Comparison of ENCODE assay signal across 2 cellular contexts in the genomic region with DNA sequence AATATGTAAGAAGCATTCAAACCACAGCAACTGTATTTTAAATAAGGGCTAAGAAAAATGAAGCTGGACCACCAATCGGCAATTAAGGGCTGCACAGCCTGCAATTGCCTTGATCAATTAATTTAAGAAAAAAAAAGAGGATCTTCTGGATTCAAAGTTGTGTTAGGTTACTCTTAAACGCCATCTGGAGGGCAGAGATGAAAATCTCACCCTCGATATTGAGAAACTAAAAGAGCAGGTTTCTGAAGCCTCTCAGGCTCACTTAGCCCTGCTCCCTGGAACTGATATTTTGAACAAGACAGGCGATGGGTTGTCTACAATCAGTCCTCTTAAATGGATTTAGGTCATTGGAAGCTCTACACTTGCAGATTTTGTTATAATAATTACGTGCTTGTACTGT.
TF ChIP-seq lines count a peak whose summit lies in the region.

No MANE protein-coding gene starts in this region.

TF ChIP-seq in SK-N-SH, 30 proteins besides CTCF, POLR2A, EP300 and RAD21 (continued from another document):
- TF ChIP-seq RFX5 (IDR thresholded peaks at IDR 0.05; ENCODE audit: low read length), result no peak
- TF ChIP-seq YY1 (IDR thresholded peaks at IDR 0.05; ENCODE audit: low read depth), result no peak
- TF ChIP-seq, protein P1, sequence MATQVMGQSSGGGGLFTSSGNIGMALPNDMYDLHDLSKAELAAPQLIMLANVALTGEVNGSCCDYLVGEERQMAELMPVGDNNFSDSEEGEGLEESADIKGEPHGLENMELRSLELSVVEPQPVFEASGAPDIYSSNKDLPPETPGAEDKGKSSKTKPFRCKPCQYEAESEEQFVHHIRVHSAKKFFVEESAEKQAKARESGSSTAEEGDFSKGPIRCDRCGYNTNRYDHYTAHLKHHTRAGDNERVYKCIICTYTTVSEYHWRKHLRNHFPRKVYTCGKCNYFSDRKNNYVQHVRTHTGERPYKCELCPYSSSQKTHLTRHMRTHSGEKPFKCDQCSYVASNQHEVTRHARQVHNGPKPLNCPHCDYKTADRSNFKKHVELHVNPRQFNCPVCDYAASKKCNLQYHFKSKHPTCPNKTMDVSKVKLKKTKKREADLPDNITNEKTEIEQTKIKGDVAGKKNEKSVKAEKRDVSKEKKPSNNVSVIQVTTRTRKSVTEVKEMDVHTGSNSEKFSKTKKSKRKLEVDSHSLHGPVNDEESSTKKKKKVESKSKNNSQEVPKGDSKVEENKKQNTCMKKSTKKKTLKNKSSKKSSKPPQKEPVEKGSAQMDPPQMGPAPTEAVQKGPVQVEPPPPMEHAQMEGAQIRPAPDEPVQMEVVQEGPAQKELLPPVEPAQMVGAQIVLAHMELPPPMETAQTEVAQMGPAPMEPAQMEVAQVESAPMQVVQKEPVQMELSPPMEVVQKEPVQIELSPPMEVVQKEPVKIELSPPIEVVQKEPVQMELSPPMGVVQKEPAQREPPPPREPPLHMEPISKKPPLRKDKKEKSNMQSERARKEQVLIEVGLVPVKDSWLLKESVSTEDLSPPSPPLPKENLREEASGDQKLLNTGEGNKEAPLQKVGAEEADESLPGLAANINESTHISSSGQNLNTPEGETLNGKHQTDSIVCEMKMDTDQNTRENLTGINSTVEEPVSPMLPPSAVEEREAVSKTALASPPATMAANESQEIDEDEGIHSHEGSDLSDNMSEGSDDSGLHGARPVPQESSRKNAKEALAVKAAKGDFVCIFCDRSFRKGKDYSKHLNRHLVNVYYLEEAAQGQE (IDR thresholded peaks at IDR 0.05; ENCODE audit: low read depth, low read length), result no peak
- TF ChIP-seq SIN3A (IDR thresholded peaks at IDR 0.05; ENCODE audit: borderline replicate concordance, low read depth, low read length), result no peak
- no peak for TF ChIP-seq ELF1 (IDR thresholded peaks at IDR 0.05)
- TF ChIP-seq, protein P2, sequence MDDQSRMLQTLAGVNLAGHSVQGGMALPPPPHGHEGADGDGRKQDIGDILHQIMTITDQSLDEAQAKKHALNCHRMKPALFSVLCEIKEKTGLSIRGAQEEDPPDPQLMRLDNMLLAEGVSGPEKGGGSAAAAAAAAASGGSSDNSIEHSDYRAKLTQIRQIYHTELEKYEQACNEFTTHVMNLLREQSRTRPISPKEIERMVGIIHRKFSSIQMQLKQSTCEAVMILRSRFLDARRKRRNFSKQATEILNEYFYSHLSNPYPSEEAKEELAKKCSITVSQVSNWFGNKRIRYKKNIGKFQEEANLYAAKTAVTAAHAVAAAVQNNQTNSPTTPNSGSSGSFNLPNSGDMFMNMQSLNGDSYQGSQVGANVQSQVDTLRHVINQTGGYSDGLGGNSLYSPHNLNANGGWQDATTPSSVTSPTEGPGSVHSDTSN (IDR thresholded peaks at IDR 0.05), result no peak
- TF ChIP-seq, protein P3, sequence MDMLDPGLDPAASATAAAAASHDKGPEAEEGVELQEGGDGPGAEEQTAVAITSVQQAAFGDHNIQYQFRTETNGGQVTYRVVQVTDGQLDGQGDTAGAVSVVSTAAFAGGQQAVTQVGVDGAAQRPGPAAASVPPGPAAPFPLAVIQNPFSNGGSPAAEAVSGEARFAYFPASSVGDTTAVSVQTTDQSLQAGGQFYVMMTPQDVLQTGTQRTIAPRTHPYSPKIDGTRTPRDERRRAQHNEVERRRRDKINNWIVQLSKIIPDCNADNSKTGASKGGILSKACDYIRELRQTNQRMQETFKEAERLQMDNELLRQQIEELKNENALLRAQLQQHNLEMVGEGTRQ (IDR thresholded peaks at IDR 0.05; ENCODE audit: borderline replicate concordance, low read depth, low read length), result no peak
- TF ChIP-seq RCOR1 (IDR thresholded peaks at IDR 0.05; ENCODE audit: low read length), result no peak
TF ChIP-seq in SK-N-SH: peak in this region for 0.

TF ChIP-seq in SK-N-SH treated with all-trans-retinoic acid at 6 μM for 48 hours, 23 proteins besides CTCF, POLR2A, EP300 and RAD21 (continued from another document):
- TF ChIP-seq, protein P4, sequence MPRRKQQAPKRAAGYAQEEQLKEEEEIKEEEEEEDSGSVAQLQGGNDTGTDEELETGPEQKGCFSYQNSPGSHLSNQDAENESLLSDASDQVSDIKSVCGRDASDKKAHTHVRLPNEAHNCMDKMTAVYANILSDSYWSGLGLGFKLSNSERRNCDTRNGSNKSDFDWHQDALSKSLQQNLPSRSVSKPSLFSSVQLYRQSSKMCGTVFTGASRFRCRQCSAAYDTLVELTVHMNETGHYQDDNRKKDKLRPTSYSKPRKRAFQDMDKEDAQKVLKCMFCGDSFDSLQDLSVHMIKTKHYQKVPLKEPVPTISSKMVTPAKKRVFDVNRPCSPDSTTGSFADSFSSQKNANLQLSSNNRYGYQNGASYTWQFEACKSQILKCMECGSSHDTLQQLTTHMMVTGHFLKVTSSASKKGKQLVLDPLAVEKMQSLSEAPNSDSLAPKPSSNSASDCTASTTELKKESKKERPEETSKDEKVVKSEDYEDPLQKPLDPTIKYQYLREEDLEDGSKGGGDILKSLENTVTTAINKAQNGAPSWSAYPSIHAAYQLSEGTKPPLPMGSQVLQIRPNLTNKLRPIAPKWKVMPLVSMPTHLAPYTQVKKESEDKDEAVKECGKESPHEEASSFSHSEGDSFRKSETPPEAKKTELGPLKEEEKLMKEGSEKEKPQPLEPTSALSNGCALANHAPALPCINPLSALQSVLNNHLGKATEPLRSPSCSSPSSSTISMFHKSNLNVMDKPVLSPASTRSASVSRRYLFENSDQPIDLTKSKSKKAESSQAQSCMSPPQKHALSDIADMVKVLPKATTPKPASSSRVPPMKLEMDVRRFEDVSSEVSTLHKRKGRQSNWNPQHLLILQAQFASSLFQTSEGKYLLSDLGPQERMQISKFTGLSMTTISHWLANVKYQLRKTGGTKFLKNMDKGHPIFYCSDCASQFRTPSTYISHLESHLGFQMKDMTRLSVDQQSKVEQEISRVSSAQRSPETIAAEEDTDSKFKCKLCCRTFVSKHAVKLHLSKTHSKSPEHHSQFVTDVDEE (CRISPR knock-in tag; IDR thresholded peaks at IDR 0.05), result no peak
- no peak for TF ChIP-seq SNAI2 (CRISPR knock-in tag; IDR thresholded peaks at IDR 0.05)
- TF ChIP-seq ZNF70 (CRISPR knock-in tag; IDR thresholded peaks at IDR 0.05), result no peak
- no peak for TF ChIP-seq ARNTL (CRISPR knock-in tag; IDR thresholded peaks at IDR 0.05; ENCODE audit: borderline replicate concordance, low read depth)
- no peak for TF ChIP-seq TOX (CRISPR knock-in tag; IDR thresholded peaks at IDR 0.05; ENCODE audit: borderline replicate concordance)
- no peak for TF ChIP-seq ZFP30 (CRISPR knock-in tag; IDR thresholded peaks at IDR 0.05)
- no peak for TF ChIP-seq GLIS3 (CRISPR knock-in tag; IDR thresholded peaks at IDR 0.05)
- TF ChIP-seq ZFP3 (CRISPR knock-in tag; IDR thresholded peaks at IDR 0.05), result no peak
- TF ChIP-seq, protein P5, sequence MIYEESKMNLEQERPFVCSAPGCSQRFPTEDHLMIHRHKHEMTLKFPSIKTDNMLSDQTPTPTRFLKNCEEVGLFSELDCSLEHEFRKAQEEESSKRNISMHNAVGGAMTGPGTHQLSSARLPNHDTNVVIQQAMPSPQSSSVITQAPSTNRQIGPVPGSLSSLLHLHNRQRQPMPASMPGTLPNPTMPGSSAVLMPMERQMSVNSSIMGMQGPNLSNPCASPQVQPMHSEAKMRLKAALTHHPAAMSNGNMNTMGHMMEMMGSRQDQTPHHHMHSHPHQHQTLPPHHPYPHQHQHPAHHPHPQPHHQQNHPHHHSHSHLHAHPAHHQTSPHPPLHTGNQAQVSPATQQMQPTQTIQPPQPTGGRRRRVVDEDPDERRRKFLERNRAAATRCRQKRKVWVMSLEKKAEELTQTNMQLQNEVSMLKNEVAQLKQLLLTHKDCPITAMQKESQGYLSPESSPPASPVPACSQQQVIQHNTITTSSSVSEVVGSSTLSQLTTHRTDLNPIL (CRISPR knock-in tag; IDR thresholded peaks at IDR 0.05; ENCODE audit: low read depth), result no peak
- TF ChIP-seq ISL1 (CRISPR knock-in tag; IDR thresholded peaks at IDR 0.05), result no peak
- TF ChIP-seq, protein P6, sequence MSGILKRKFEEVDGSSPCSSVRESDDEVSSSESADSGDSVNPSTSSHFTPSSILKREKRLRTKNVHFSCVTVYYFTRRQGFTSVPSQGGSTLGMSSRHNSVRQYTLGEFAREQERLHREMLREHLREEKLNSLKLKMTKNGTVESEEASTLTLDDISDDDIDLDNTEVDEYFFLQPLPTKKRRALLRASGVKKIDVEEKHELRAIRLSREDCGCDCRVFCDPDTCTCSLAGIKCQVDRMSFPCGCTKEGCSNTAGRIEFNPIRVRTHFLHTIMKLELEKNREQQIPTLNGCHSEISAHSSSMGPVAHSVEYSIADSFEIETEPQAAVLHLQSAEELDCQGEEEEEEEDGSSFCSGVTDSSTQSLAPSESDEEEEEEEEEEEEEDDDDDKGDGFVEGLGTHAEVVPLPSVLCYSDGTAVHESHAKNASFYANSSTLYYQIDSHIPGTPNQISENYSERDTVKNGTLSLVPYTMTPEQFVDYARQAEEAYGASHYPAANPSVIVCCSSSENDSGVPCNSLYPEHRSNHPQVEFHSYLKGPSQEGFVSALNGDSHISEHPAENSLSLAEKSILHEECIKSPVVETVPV (CRISPR knock-in tag; IDR thresholded peaks at IDR 0.05), result no peak
- no peak for TF ChIP-seq ZNF8 (CRISPR knock-in tag; IDR thresholded peaks at IDR 0.05)
- TF ChIP-seq TCF4 (CRISPR knock-in tag; IDR thresholded peaks at IDR 0.05; ENCODE audit: borderline replicate concordance), result no peak
